In the genomic region with DNA sequence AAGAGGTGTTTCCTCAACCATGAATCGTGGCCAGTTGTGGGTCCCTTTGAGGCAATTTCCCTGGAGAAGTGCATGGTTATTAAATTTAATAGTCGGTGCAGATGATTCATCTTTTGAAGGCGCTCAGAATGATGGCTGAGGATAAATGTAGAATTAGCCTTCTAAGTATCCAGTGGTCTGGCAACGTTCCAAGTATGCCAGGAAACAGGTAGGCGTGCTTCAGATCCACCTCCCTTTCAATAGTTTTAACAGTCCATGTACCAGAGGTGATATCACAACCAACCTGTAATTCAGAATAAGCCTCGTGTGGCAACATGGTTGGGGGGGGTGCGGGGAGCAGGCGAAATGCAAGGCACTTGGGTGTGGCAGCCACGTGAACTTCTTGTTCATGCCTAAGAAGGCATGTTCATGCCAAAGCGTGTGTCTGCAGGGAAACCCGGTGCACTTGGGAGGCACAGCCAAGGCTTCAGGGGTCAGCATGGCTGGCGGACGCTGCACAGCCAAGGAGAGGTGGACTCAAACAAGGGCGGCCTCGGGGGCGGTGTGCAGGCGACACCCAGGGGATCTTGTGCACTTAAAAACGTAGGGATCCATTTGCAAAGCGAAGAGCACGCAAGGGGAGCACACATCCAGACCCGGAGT, we compare ENCODE assay signal across 9 cellular contexts. TPM values are rescaled to one million over a fixed set of nuclear protein-coding genes. Genes with fewer than 3 reads are reported as not detected.
DNase-seq lines count a peak whose midpoint lies in the region; ATAC-seq and TF ChIP-seq lines count a peak whose summit lies in the region.
"Had no signal": no experiment of that assay in that cellular context is flagged by ENCODE, and none has a peak within 500 bp of the region (broad histone marks: within the 10 kb centered on the region; RNA-seq: fewer than 3 reads in every experiment).

No MANE protein-coding gene starts in this region.

- H3K4me1 ChIP-seq in GM23248 (ENCODE audit: insufficient read depth) (no peaks in the 10 kb centered on the region), neuronal stem cell (ENCODE audit: control insufficient read depth in 2 of 2, insufficient read depth in 1 of 2, low read depth in 1 of 2, low read length in 2 of 2) (peaks cover 0 to 9% of the 10 kb centered on the region in 2 donors)
- H3K4me1 ChIP-seq: parathyroid adenoma had no signal

- peak overlapping the region; percentile 96 for H3K18ac ChIP-seq in neuronal stem cell (ENCODE audit: low read length)

- H2AFZ ChIP-seq in GM23248 (no peak overlapping the region), neuronal stem cell (ENCODE audit: low read length) (no peak overlapping the region)

- H3K9ac ChIP-seq in GM23248 (no peak overlapping the region), neuronal stem cell (ENCODE audit: low read depth, low read length, poor library complexity) (no peak overlapping the region)
- H3K9ac ChIP-seq: parathyroid adenoma had no signal

- peak overlapping the region; percentile 97 for H3K14ac ChIP-seq in neuronal stem cell (ENCODE audit: low read length)

- H3K4ac ChIP-seq in neuronal stem cell (ENCODE audit: low read length), result peak overlapping the region; percentile 95

- H2AK5ac ChIP-seq in neuronal stem cell (ENCODE audit: low read depth, low read length), result peak overlapping the region; percentile 91

- H3K9me3 ChIP-seq in GM23248 (ENCODE audit: low read depth) (no peaks in the 10 kb centered on the region), neuronal stem cell (replicated peaks in 1 of 2; ENCODE audit: control insufficient read depth in 2 of 2, insufficient read depth in 1 of 2, low read depth in 1 of 2, low read length in 2 of 2) (no peaks in the 10 kb centered on the region)

- WGBS in GM23248 (ENCODE audit: low coverage in 1 of 2, low lambda C conversion rate in 2 of 2, missing lambda C conversion rate in 2 of 2), 2 experiments, result 55 to 59% methylated on average over 21 of the region's 21 CpGs
- WGBS in neuronal stem cell (ENCODE audit: extremely low coverage in 2 of 2, insufficient read length in 2 of 2, insufficient replicate concordance in 1 of 2), 2 donors, result no CpG with 5 or more reads among the region's 21 CpGs

- H3K4me2 ChIP-seq in GM23248 (ENCODE audit: unreplicated experiment), result no peak overlapping the region
- H3K4me2 ChIP-seq in neuronal stem cell (ENCODE audit: insufficient read depth, low read length, poor library complexity, severe bottlenecking), result peak overlapping the region; percentile 4

- no peak for ATAC-seq in HG02852 (IDR thresholded peaks at IDR 0.05; ENCODE audit: unreplicated experiment)
- ATAC-seq in HG02610 (IDR thresholded peaks at IDR 0.05; ENCODE audit: unreplicated experiment), result no peak

- H3K27me3 ChIP-seq in GM23248 (replicated peaks; ENCODE audit: insufficient read depth) (peaks cover 30% of the 10 kb centered on the region), neuronal stem cell (ENCODE audit: control insufficient read depth in 3 of 3, insufficient read depth in 3 of 3, low read depth in 1 of 3, low read length in 3 of 3) (peaks cover 2 to 66% (median 44%) of the 10 kb centered on the region in 3 experiments), brain microvascular endothelial cell (replicated peaks) (peaks cover 62% of the 10 kb centered on the region)

- no peaks in the 10 kb centered on the region for H3K79me2 ChIP-seq in GM23248 (ENCODE audit: insufficient read depth)
- H3K79me2 ChIP-seq: parathyroid adenoma had no signal

- no peaks in the 10 kb centered on the region for H4K20me1 ChIP-seq in GM23248 (ENCODE audit: insufficient read depth)

- peak overlapping the region; percentile 48 for H2BK5ac ChIP-seq in neuronal stem cell (ENCODE audit: low read length)

- H3K36me3 ChIP-seq in GM23248 (ENCODE audit: low read depth), result no peaks in the 10 kb centered on the region
- H3K36me3 ChIP-seq in neuronal stem cell (replicated peaks in 1 of 2; ENCODE audit: control insufficient read depth in 2 of 2, insufficient read depth in 2 of 2, low read length in 2 of 2), result no peaks in the 10 kb centered on the region
- no peaks in the 10 kb centered on the region for H3K36me3 ChIP-seq in brain microvascular endothelial cell (replicated peaks)

- peak overlapping the region; percentile 81 for H3K23ac ChIP-seq in neuronal stem cell (ENCODE audit: low read depth, low read length, poor library complexity)

- no peaks in the 10 kb centered on the region for H3K9me2 ChIP-seq in GM23248 (ENCODE audit: insufficient read depth)

- no peaks in the 10 kb centered on the region for H3K79me1 ChIP-seq in neuronal stem cell (ENCODE audit: low read depth, low read length)

- no peaks in the 10 kb centered on the region for H3F3A ChIP-seq in GM23248 (ENCODE audit: insufficient read depth)

- no peak overlapping the region for H3K27ac ChIP-seq in GM23248
- no peak overlapping the region for H3K27ac ChIP-seq in neuronal stem cell (replicated peaks; ENCODE audit: low read length)
- H3K27ac ChIP-seq in brain microvascular endothelial cell, result no peak overlapping the region

- peak overlapping the region; percentile 66 for H4K91ac ChIP-seq in neuronal stem cell (ENCODE audit: low read depth, low read length, poor library complexity)

- peak overlapping the region; percentile 82 for H2BK120ac ChIP-seq in neuronal stem cell (ENCODE audit: low read depth, low read length)

- peak overlapping the region; percentile 89 for H4K8ac ChIP-seq in neuronal stem cell (ENCODE audit: low read depth, low read length)

- in situ Hi-C loops in GM23248 (cut with MboI), result no loop called here
- in situ Hi-C loops in brain microvascular endothelial cell (cut with HindIII; ENCODE audit: low pct_ligation_motif_present, low sequenced_read_pairs), result no loop called here

- DNase-seq in GM23248 (peak; percentile 28), NCI-H2107 treated with DMSO at 0.1 percent for 48 hours (lab: John Stamatoyannopoulos, UW; ENCODE audit: unreplicated experiment) (peak; percentile 78), amniotic epithelial cell (ENCODE audit: low read depth) (peak; percentile 77), neuronal stem cell (ENCODE audit: low spot score) (no peak), NK-92 (lab: John Stamatoyannopoulos, UW; ENCODE audit: unreplicated experiment) (no peak), brain microvascular endothelial cell (no peak)

- TF ChIP-seq CTCF in brain microvascular endothelial cell (IDR thresholded peaks at IDR 0.05; ENCODE audit: low read depth, low read length, missing control alignments), result no peak

- H3K4me3 ChIP-seq in GM23248 (no peak overlapping the region), neuronal stem cell (ENCODE audit: low read length in 2 of 2) (no peak overlapping the region), brain microvascular endothelial cell (ENCODE audit: low read depth, low read length) (no peak overlapping the region)

- H2BK15ac ChIP-seq in neuronal stem cell (ENCODE audit: low read length), result peak overlapping the region; percentile 70

- H2BK12ac ChIP-seq in neuronal stem cell (ENCODE audit: low read length), result peak overlapping the region; percentile 95

RNA-seq across cellular contexts. Expression of a gene that starts 5.2 kb away (rescaled TPM):
- total RNA-seq in GM23248 (2014; rRNA removed; shearing (Covaris generic)), result not detected in 2 replicates
- polyA plus RNA-seq in GM23248 (2016; fragmentation: Nextera tagmentation; extraction: Ambion mirVana), result not detected in 2 replicates
- 11.1 TPM for polyA plus RNA-seq in neuronal stem cell (2013, experiment 1 of 2)
- polyA plus RNA-seq in neuronal stem cell (2013, experiment 2 of 2), result 11.1 TPM

Comparison
In these comparisons a context has a peak if more than half of its experiments do, and no peak if none do; other contexts are left out.
1. DNase-seq: peak in GM23248 (single experiment), NCI-H2107 treated with DMSO at 0.1 percent for 48 hours (single experiment) and amniotic epithelial cell (single experiment); none in neuronal stem cell (single experiment), NK-92 (single experiment) and brain microvascular endothelial cell (single experiment).